Comparison of ENCODE assay signal across 29 cellular contexts in genomic region chr3:194725346-194725745, GRCh38.
"Had no signal": no experiment of that assay in that cellular context is flagged by ENCODE, and none has a peak within 500 bp of the region (broad histone marks: within the 10 kb centered on the region; RNA-seq: fewer than 3 reads in every experiment).

No MANE protein-coding gene starts in this region.

- H3K27ac ChIP-seq: neutrophil, pancreas, prostate gland, right lobe of liver, sigmoid colon, suprapubic skin, testis, tibial artery, transverse colon, upper lobe of right lung, uterus had no signal

- H3K9me3 ChIP-seq: neutrophil, pancreas, prostate gland, right lobe of liver, sigmoid colon, suprapubic skin, testis, tibial artery, transverse colon, upper lobe of right lung, uterus had no signal

- H3K9me3 Mint-ChIP-seq: natural killer cell treated with Interleukin-12 subunit alpha and Interleukin-12 subunit beta and Interleukin-15 and Interleukin-18, amount 100 ng/mL, for 72 hours; neural crest cell; stimulated activated naive CD8-positive, alpha-beta T cell treated with anti-CD3 and anti-CD28 coated beads, Interleukin-15, amount 100 ng/mL, for 72 hours; type B pancreatic cell had no signal

- H3K4me1 ChIP-seq: pancreas, prostate gland, right lobe of liver, sigmoid colon, testis, tibial artery, upper lobe of right lung, uterus had no signal

- H3K36me3 Mint-ChIP-seq: naive thymus-derived CD4-positive, alpha-beta T cell; natural killer cell treated with Interleukin-12 subunit alpha and Interleukin-12 subunit beta and Interleukin-15 and Interleukin-18, amount 100 ng/mL, for 72 hours; stimulated activated memory B cell treated with anti-CD40 and anti-IgM and Interleukin-4, amounts not matched to agents 10 μg/mL and 1 μg/mL and 100 μg/mL, for 72 hours; type B pancreatic cell had no signal

- ATAC-seq: naive thymus-derived CD4-positive, alpha-beta T cell; natural killer cell treated with Interleukin-12 subunit alpha and Interleukin-12 subunit beta and Interleukin-15 and Interleukin-18, amount 100 ng/mL, for 72 hours; pancreas; right cardiac atrium; right lobe of liver; stimulated activated memory B cell treated with anti-CD40 and anti-IgM and Interleukin-4, amounts not matched to agents 10 μg/mL and 1 μg/mL and 100 μg/mL, for 72 hours; stimulated activated naive CD8-positive, alpha-beta T cell treated with anti-CD3 and anti-CD28 coated beads, Interleukin-15, amount 100 ng/mL, for 72 hours; stimulated activated naive CD8-positive, alpha-beta T cell treated with anti-CD3 and anti-CD28 coated beads, Interleukin-15, Interleukin-2, amounts not matched to agents 100 U/mL and 50 U/mL, for 24 hours; upper lobe of right lung had no signal

- H3K4me3 ChIP-seq: pancreas, prostate gland, right lobe of liver, sigmoid colon, suprapubic skin, testis, tibial artery, transverse colon, upper lobe of right lung, uterus had no signal

- H3K27ac Mint-ChIP-seq: naive thymus-derived CD4-positive, alpha-beta T cell; natural killer cell treated with Interleukin-12 subunit alpha and Interleukin-12 subunit beta and Interleukin-15 and Interleukin-18, amount 100 ng/mL, for 72 hours; nephron progenitor cell; stimulated activated memory B cell treated with anti-CD40 and anti-IgM and Interleukin-4, amounts not matched to agents 10 μg/mL and 1 μg/mL and 100 μg/mL, for 72 hours; type B pancreatic cell had no signal

- H3K4me1 Mint-ChIP-seq: stimulated activated naive CD8-positive, alpha-beta T cell treated with anti-CD3 and anti-CD28 coated beads, Interleukin-15, amount 100 ng/mL, for 72 hours had no signal

- DNase-seq: naive thymus-derived CD4-positive, alpha-beta T cell; nephron progenitor cell; nucleus accumbens; pancreas; retina; right cardiac atrium; right lobe of liver; sigmoid colon; small intestine; stimulated activated CD4-positive, alpha-beta T cell treated with anti-CD3 and anti-CD28 coated beads, Interleukin-15, amount 100 ng/mL, for 24 hours; stimulated activated CD4-positive, alpha-beta T cell treated with anti-CD3 and anti-CD28 coated beads, Interleukin-4, amount 100 ng/mL, for 1 hour; stimulated activated CD4-positive, alpha-beta T cell treated with anti-CD3 and anti-CD28 coated beads, Interleukin-4, amount 100 ng/mL, for 4 hours; stimulated activated CD8-positive, alpha-beta memory T cell treated with anti-CD3 and anti-CD28 coated beads, Interleukin-4, amount 100 ng/mL, for 48 hours; stimulated activated naive CD4-positive, alpha-beta T cell; stimulated activated naive CD8-positive, alpha-beta T cell treated with anti-CD3 and anti-CD28 coated beads, Interleukin-15, amount 100 ng/mL, for 72 hours; stimulated activated naive CD8-positive, alpha-beta T cell treated with anti-CD3 and anti-CD28 coated beads, Interleukin-15, Interleukin-2, amounts not matched to agents 100 U/mL and 50 U/mL, for 24 hours; substantia nigra; testis; tibial artery; transverse colon; upper lobe of right lung; uterus had no signal

- H3K36me3 ChIP-seq: neutrophil, pancreas, prostate gland, right lobe of liver, sigmoid colon, suprapubic skin, tibial artery, transverse colon, upper lobe of right lung, uterus had no signal

- H3K27me3 Mint-ChIP-seq: stimulated activated memory B cell treated with anti-CD40 and anti-IgM and Interleukin-4, amounts not matched to agents 10 μg/mL and 1 μg/mL and 100 μg/mL, for 72 hours; stimulated activated naive CD8-positive, alpha-beta T cell treated with anti-CD3 and anti-CD28 coated beads, Interleukin-15, amount 100 ng/mL, for 72 hours had no signal

- H3K4me3 Mint-ChIP-seq: naive thymus-derived CD4-positive, alpha-beta T cell; natural killer cell treated with Interleukin-12 subunit alpha and Interleukin-12 subunit beta and Interleukin-15 and Interleukin-18, amount 100 ng/mL, for 72 hours; nephron progenitor cell; neural crest cell; stimulated activated memory B cell treated with anti-CD40 and anti-IgM and Interleukin-4, amounts not matched to agents 10 μg/mL and 1 μg/mL and 100 μg/mL, for 72 hours; stimulated activated naive CD8-positive, alpha-beta T cell treated with anti-CD3 and anti-CD28 coated beads, Interleukin-15, amount 100 ng/mL, for 72 hours; type B pancreatic cell had no signal

- H3K27me3 ChIP-seq: neutrophil, pancreas, right lobe of liver, sigmoid colon, suprapubic skin, testis, transverse colon, upper lobe of right lung, uterus had no signal
